ENCODE assay signal across 9 cellular contexts in genomic region chr19:55526216-55527196, GRCh38. TPM values are rescaled to one million over a fixed set of nuclear protein-coding genes. Genes with fewer than 3 reads are reported as not detected.
DNase-seq lines count a peak whose midpoint lies in the region; ATAC-seq and TF ChIP-seq lines count a peak whose summit lies in the region.
"Had no signal": no experiment of that assay in that cellular context is flagged by ENCODE, and none has a peak within 500 bp of the region (broad histone marks: within the 10 kb centered on the region; RNA-seq: fewer than 3 reads in every experiment).

No MANE protein-coding gene starts in this region.

- H3K27me3 ChIP-seq in Panc1 (ENCODE audit: control insufficient read depth, insufficient read depth, low read length), result no peaks in the 10 kb centered on the region

- no peak for TF ChIP-seq CTCF in Panc1 (IDR thresholded peaks at IDR 0.05)
- no peak for TF ChIP-seq CTCF in foreskin fibroblast (IDR thresholded peaks at IDR 0.05; ENCODE audit: low read depth, low read length)
- no peak for TF ChIP-seq CTCF in CD14-positive monocyte (IDR thresholded peaks at IDR 0.05)

- intact Hi-C loops in Panc1 (cut with micrococcal nuclease; ENCODE audit: unreplicated experiment) (no loop called here), CD14-positive monocyte (cut with micrococcal nuclease) (no loop called here)

- H3K4me3 Mint-ChIP-seq in CD14-positive monocyte, result no peak overlapping the region

- 0 out of 4 replicates have a peak overlapping the region, but pooled peaks of 1 of the 2 experiments have one; percentile 5 for H3K4me3 ChIP-seq in Panc1 (ENCODE audit: low read depth in 2 of 2, low read length in 2 of 2)
- no peak overlapping the region for H3K4me3 ChIP-seq in foreskin fibroblast (ENCODE audit: low read depth in 1 of 2, low read length in 2 of 2)
- no peak overlapping the region for H3K4me3 ChIP-seq in skeletal muscle cell (ENCODE audit: low read depth, low read length)

- no TSS peak for BruUV-seq in Panc1 (replicated peaks; lab: Mats Ljungman, UMichigan)

- H3K36me3 ChIP-seq in Panc1 (ENCODE audit: control insufficient read depth, insufficient read depth, low read length), result no peaks in the 10 kb centered on the region

- H3K36me3 Mint-ChIP-seq in CD14-positive monocyte, result no peaks in the 10 kb centered on the region

- DNase-seq in NCI-H82 (lab: John Stamatoyannopoulos, UW) (peak; percentile 40), NCI-H82 treated with DMSO at 0.1 percent for 48 hours (lab: John Stamatoyannopoulos, UW; ENCODE audit: unreplicated experiment) (no peak), Panc1 (ENCODE audit: low read depth, low spot score) (no peak), foreskin fibroblast (peak; percentile 57 to 80), skeletal muscle cell (ENCODE audit: low read depth) (peak; percentile 71), CD14-positive monocyte (ENCODE audit: low spot score) (no peak)
- DNase-seq in stimulated activated CD4-positive, alpha-beta T cell treated with anti-CD3 and anti-CD28 coated beads, Interleukin-2, amount 100 ng/mL, for 24 hours, result no peak

- 0 out of 2 replicates have a peak overlapping the region, but pooled peaks have one; percentile 11 for H3K27ac ChIP-seq in Panc1 (ENCODE audit: low read length)
- H3K27ac ChIP-seq: epithelial cell of prostate had no signal

- H3K9me3 Mint-ChIP-seq in CD14-positive monocyte, result no peaks in the 10 kb centered on the region

- CTCF ChIA-PET in Panc1 (lab: Charles Lee), result no interaction called here

- H3K9me3 ChIP-seq in Panc1 (ENCODE audit: control insufficient read depth, insufficient read depth, low read depth, low read length), result no peaks in the 10 kb centered on the region

- in situ Hi-C loops in Panc1 (cut with HindIII; ENCODE audit: low pct_unique_long_range_greater_than_20kb, low sequenced_read_pairs), result no loop called here

- no peak overlapping the region for H3K27ac Mint-ChIP-seq in CD14-positive monocyte

- POLR2A ChIA-PET in Panc1 (lab: Charles Lee), result interaction anchor here (0.6 to 0.7 kb wide), 4 partner anchors 9 to 40 kb away, joined by 3 to 5 read pairs (median 4); no protein-coding TSS in a partner anchor

- H3K4me1 Mint-ChIP-seq in CD14-positive monocyte, result no peaks in the 10 kb centered on the region

- peak; percentile 88 for ATAC-seq in Panc1
- ATAC-seq in HG03025 (IDR thresholded peaks at IDR 0.05; ENCODE audit: low FRiP score, unreplicated experiment), result no peak

- H3K27me3 Mint-ChIP-seq in CD14-positive monocyte (ENCODE audit: low read depth in 3 of 3), result peaks cover 2 to 4% (median 4%) of the 10 kb centered on the region in 3 donors

- peaks cover 21% of the 10 kb centered on the region for H3K4me1 ChIP-seq in Panc1 (ENCODE audit: control insufficient read depth, insufficient read depth, low read length)

RNA-seq across cellular contexts. Expression of gene SBK2, which starts 10.4 kb away (rescaled TPM):
- 0.69 TPM for total RNA-seq in Panc1 (2021; ENCODE audit: unreplicated experiment)
- polyA plus RNA-seq in Panc1 (2012; ENCODE audit: insufficient read length), result 5.2 TPM
- not detected for polyA plus RNA-seq in CD14-positive monocyte

RNA-seq across cellular contexts. Expression of gene SBK3, which starts 18.8 kb away (rescaled TPM):
- total RNA-seq in Panc1 (2021; ENCODE audit: unreplicated experiment), result 4.0 TPM
- polyA plus RNA-seq in Panc1 (2012; ENCODE audit: insufficient read length), result 8.8 TPM
- polyA plus RNA-seq in CD14-positive monocyte, result not detected

RNA-seq across cellular contexts. Expression of gene SSC5D, which starts 38.3 kb away (rescaled TPM):
- total RNA-seq in Panc1 (2021; ENCODE audit: unreplicated experiment), result 13.0 TPM
- polyA plus RNA-seq in Panc1 (2012; ENCODE audit: insufficient read length), result 12.3 TPM
- not detected for polyA plus RNA-seq in CD14-positive monocyte

RNA-seq across cellular contexts. Expression of gene NAT14, which starts 41.5 kb away (rescaled TPM):
- total RNA-seq in Panc1 (2021; ENCODE audit: unreplicated experiment), result 93.1 TPM
- polyA plus RNA-seq in Panc1 (2012; ENCODE audit: insufficient read length), result 138 TPM
- 1 to 10 TPM; 1.5 to 1.9 TPM for polyA plus RNA-seq in CD14-positive monocyte

RNA-seq across cellular contexts. Expression of gene ZNF628, which starts 50.1 kb away (rescaled TPM):
- 21.7 TPM for total RNA-seq in Panc1 (2021; ENCODE audit: unreplicated experiment)
- polyA plus RNA-seq in Panc1 (2012; ENCODE audit: insufficient read length), result 20.0 TPM
- polyA plus RNA-seq in CD14-positive monocyte, result under 1 TPM in 1 of 2 donors, not detected in 1; 0.50 TPM

Comparison
In these comparisons a context has a peak if more than half of its experiments do, and no peak if none do; other contexts are left out.
1. DNase-seq: peak in NCI-H82 (single experiment), foreskin fibroblast (2 of 2) and skeletal muscle cell (single experiment); none in NCI-H82 treated with DMSO at 0.1 percent for 48 hours (single experiment), Panc1 (single experiment), CD14-positive monocyte (single experiment) and stimulated activated CD4-positive, alpha-beta T cell treated with anti-CD3 and anti-CD28 coated beads, Interleukin-2, amount 100 ng/mL, for 24 hours (0 of 2).